In the genomic region with DNA sequence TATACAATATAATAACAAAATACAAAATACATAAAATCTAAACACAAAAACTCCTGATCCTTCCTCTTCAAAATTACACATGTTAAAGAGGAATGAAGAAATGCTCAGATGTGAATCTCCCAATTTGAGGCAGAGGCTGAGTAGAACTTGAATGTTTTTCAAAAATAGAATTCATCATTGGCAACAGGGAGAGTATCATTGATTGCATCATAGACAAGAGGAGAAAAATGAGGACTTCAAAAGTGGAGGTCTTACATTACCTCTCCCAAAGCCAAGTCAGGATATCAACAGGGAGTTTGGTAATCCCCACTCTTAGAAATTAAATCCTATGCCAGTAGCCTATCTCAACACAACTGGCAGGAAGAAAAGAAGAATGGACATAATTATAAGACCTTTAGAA, we compare ENCODE assay signal across 19 cellular contexts.
"Had no signal": no experiment of that assay in that cellular context is flagged by ENCODE, and none has a peak within 500 bp of the region (broad histone marks: within the 10 kb centered on the region; RNA-seq: fewer than 3 reads in every experiment).

No MANE protein-coding gene starts in this region.

- H3K27ac Mint-ChIP-seq: IgD-negative memory B cell had no signal

- ATAC-seq: K562 had no signal

- H3K36me3 Mint-ChIP-seq: IgD-negative memory B cell had no signal

- H3K27ac ChIP-seq: KMS-11, RWPE1 had no signal

- H3K4me3 ChIP-seq: K562 had no signal

- H3K27me3 Mint-ChIP-seq: IgD-negative memory B cell had no signal

- H3K4me2 ChIP-seq: KMS-11, SK-N-SH had no signal

- DNase-seq: Kasumi-1, MM.1S, NCI-H1092 treated with DMSO at 0.1 percent for 48 hours, NCI-H1436, NCI-H187, NCI-H2029, NCI-H2171, NCI-H226, NCI-H446, NCI-H510A, NCI-H524 treated with DMSO at 0.1 percent for 48 hours, NCI-H69, NCI-H774, SHP77, SK-N-SH had no signal

- H3K9me3 ChIP-seq: SK-N-SH had no signal

- H3K4me3 Mint-ChIP-seq: IgD-negative memory B cell had no signal

- H3K4me1 Mint-ChIP-seq: IgD-negative memory B cell had no signal

- H3K9ac ChIP-seq: KMS-11, SK-N-SH had no signal
